ENCODE assay signal across 2 cellular contexts in genomic region chr7:24982917-24983316, GRCh38.
A peak's percentile ranks its signal among the peaks of the same experiment; 100 is the strongest.
TF ChIP-seq lines count a peak whose summit lies in the region.

No MANE protein-coding gene starts in this region.

TF ChIP-seq in IMR-90, 13 proteins besides CTCF, POLR2A, EP300 and RAD21:
- TF ChIP-seq NFE2L2 (IDR thresholded peaks at IDR 0.05; ENCODE audit: low read depth, low read length), result no peak
- TF ChIP-seq SMC3 (IDR thresholded peaks at IDR 0.05; ENCODE audit: low read depth, low read length), result peak; percentile 27; the same call in 1 of the 2 replicates

TF ChIP-seq in K562, 482 proteins besides CTCF, POLR2A, EP300 and RAD21:
- TF ChIP-seq GABPA (tag; conservative IDR thresholded peaks at IDR 0.05; ENCODE audit: low read depth) (no peak), L3MBTL2 (IDR thresholded peaks at IDR 0.05) (0 out of 2 replicates have a peak, but pooled peaks have one; percentile 13), ZNF764 (CRISPR knock-in tag; IDR thresholded peaks at IDR 0.05; ENCODE audit: low read depth) (peak; percentile 71; the same call in 1 of the 2 replicates)
TF ChIP-seq in K562: peak in this region for 2.
